In genomic region chrX:153352858-153353257, GRCh38 we compare ENCODE assay signal across 20 cellular contexts. TPM values are rescaled to one million over a fixed set of nuclear protein-coding genes. Genes with fewer than 3 reads are reported as not detected.
DNase-seq lines count a peak whose midpoint lies in the region; ATAC-seq and TF ChIP-seq lines count a peak whose summit lies in the region.
"Had no signal": no experiment of that assay in that cellular context is flagged by ENCODE, and none has a peak within 500 bp of the region (broad histone marks: within the 10 kb centered on the region; RNA-seq: fewer than 3 reads in every experiment).

No MANE protein-coding gene starts in this region.

- no peak for ATAC-seq in WTC11

- peak; percentile 12 for DNase-seq in NCI-H69 (lab: John Stamatoyannopoulos, UW)
- DNase-seq in OCI-LY7 (ENCODE audit: low spot score), result no peak
- no peak for DNase-seq in WTC11 (ENCODE audit: low spot score)
- DNase-seq in Caco-2, result no peak
- DNase-seq in activated CD4-positive, alpha-beta T cell treated with anti-CD3 and anti-CD28 coated beads for 1 hour, result no peak
- DNase-seq in H7, result no peak
- no peak for DNase-seq in GM19238 (ENCODE audit: insufficient read length, low spot score)
- DNase-seq: 8988T; ACHN; C1 segment of cervical spinal cord; Calu3; CD4-positive, alpha-beta memory T cell; CD4-positive, CD25-positive, alpha-beta regulatory T cell; CD8-positive, alpha-beta memory T cell; COR-L47; GF-D8 had no signal

- peaks cover 26% of the 10 kb centered on the region for H3K36me3 Mint-ChIP-seq in WTC11
- no peaks in the 10 kb centered on the region for H3K36me3 Mint-ChIP-seq in Caco-2 (ENCODE audit: insufficient read depth, unreplicated experiment)

- BruUV-seq in OCI-LY7 (replicated peaks; lab: Mats Ljungman, UMichigan), result no TSS peak
- BruUV-seq in Caco-2 (replicated peaks; lab: Mats Ljungman, UMichigan), result no TSS peak

- H3K79me2 ChIP-seq in OCI-LY7 (ENCODE audit: insufficient read depth, low read depth, low read length), result no peaks in the 10 kb centered on the region

- H2AFZ ChIP-seq in OCI-LY7 (ENCODE audit: low read length), result no peak overlapping the region

- POLR2A ChIA-PET in OCI-LY7 (lab: Charles Lee) (interaction anchor here (0.6 to 1.7 kb wide), 3 partner anchors 13 to 36 kb away, joined by 3 to 4 read pairs (median 4); no protein-coding TSS in a partner anchor), WTC11 (lab: Charles Lee) (no interaction called here), Caco-2 (lab: Charles Lee) (no interaction called here)

- H3K4me1 ChIP-seq in OCI-LY7 (ENCODE audit: insufficient read depth, low read length, poor library complexity, severe bottlenecking), result peaks cover 45% of the 10 kb centered on the region
- H3K4me1 ChIP-seq in Caco-2, result no peaks in the 10 kb centered on the region
- H3K4me1 ChIP-seq: BE2C, BLaER1 had no signal

- peaks cover 13% of the 10 kb centered on the region for H3K9me3 Mint-ChIP-seq in WTC11
- H3K9me3 Mint-ChIP-seq in Caco-2 (ENCODE audit: unreplicated experiment), result no peaks in the 10 kb centered on the region

- peak overlapping the region; percentile 34 for H3K4me3 ChIP-seq in OCI-LY7 (ENCODE audit: low read depth, low read length, poor library complexity, severe bottlenecking)
- no peak overlapping the region for H3K4me3 ChIP-seq in Caco-2 (ENCODE audit: low read depth, low read length)
- no peak overlapping the region for H3K4me3 ChIP-seq in H7 (ENCODE audit: insufficient read depth, low read depth, low read length)
- H3K4me3 ChIP-seq: BLaER1 had no signal

- CTCF ChIA-PET in OCI-LY7 (lab: Charles Lee; ENCODE audit: unreplicated experiment) (interaction anchor here (0.5 kb wide), 1 partner anchor 186 kb away, joined by 9 read pairs; no protein-coding TSS in a partner anchor), WTC11 (lab: Charles Lee) (interaction anchor here (0.9 to 1.3 kb wide), 2 partner anchors 10 to 108 kb away, joined by 3 read pairs; no protein-coding TSS in a partner anchor), Caco-2 (lab: Charles Lee) (interaction anchor here (1.3 kb wide), 1 partner anchor 18 kb away, joined by 3 read pairs; no protein-coding TSS in a partner anchor)

- H3K9me2 ChIP-seq in OCI-LY7 (ENCODE audit: insufficient read depth, low read length), result no peaks in the 10 kb centered on the region

- H3K27me3 ChIP-seq in Caco-2 (replicated peaks; ENCODE audit: control insufficient read depth, insufficient read depth, low read length) (no peaks in the 10 kb centered on the region), H7 (ENCODE audit: control insufficient read depth, insufficient read depth, low read length) (no peaks in the 10 kb centered on the region)
- H3K27me3 ChIP-seq: BE2C had no signal

- peak overlapping the region; percentile 52 for H3K4me2 ChIP-seq in OCI-LY7 (ENCODE audit: low read length)
- H3K4me2 ChIP-seq: BLaER1 had no signal

- H3K4me3 Mint-ChIP-seq in WTC11 (no peak overlapping the region), Caco-2 (ENCODE audit: unreplicated experiment) (no peak overlapping the region)
- H3K4me3 Mint-ChIP-seq: CD14-positive monocyte; CD4-positive, alpha-beta memory T cell; CD4-positive, CD25-positive, alpha-beta regulatory T cell; CD8-positive, alpha-beta memory T cell had no signal

- H3K9me3 ChIP-seq in OCI-LY7 (ENCODE audit: low read length), result no peaks in the 10 kb centered on the region
- H3K9me3 ChIP-seq in Caco-2, result no peaks in the 10 kb centered on the region
- H3K9me3 ChIP-seq: BE2C had no signal

- peaks cover 12% of the 10 kb centered on the region for H3K4me1 Mint-ChIP-seq in WTC11
- no peaks in the 10 kb centered on the region for H3K4me1 Mint-ChIP-seq in Caco-2 (ENCODE audit: low read depth, unreplicated experiment)
- H3K4me1 Mint-ChIP-seq: CD14-positive monocyte; CD4-positive, alpha-beta memory T cell had no signal

- intact Hi-C loops in OCI-LY7 (cut with micrococcal nuclease; ENCODE audit: unreplicated experiment), result no loop called here
- intact Hi-C loops in Caco-2 (cut with micrococcal nuclease; ENCODE audit: unreplicated experiment), result no loop called here

- peak overlapping the region; percentile 91 for H3K27ac ChIP-seq in OCI-LY7 (ENCODE audit: low read depth, low read length, poor library complexity, severe bottlenecking)
- H3K27ac ChIP-seq: BLaER1 had no signal

- no peaks in the 10 kb centered on the region for H4K20me1 ChIP-seq in OCI-LY7 (ENCODE audit: insufficient read depth, low read length)

- H3K36me3 ChIP-seq in OCI-LY7 (ENCODE audit: insufficient read depth, low read length) (no peaks in the 10 kb centered on the region; the same call in 1 of the 2 replicates), Caco-2 (ENCODE audit: control insufficient read depth, insufficient read depth, low read length) (no peaks in the 10 kb centered on the region), H7 (replicated peaks; ENCODE audit: control insufficient read depth, insufficient read depth, low read length) (peaks cover 3% of the 10 kb centered on the region; the same call in 1 of the 2 replicates)
- H3K36me3 ChIP-seq: BE2C had no signal

- H3K27ac Mint-ChIP-seq in WTC11, result no peak overlapping the region
- H3K27ac Mint-ChIP-seq in Caco-2 (ENCODE audit: unreplicated experiment), result no peak overlapping the region
- H3K27ac Mint-ChIP-seq: CD14-positive monocyte; CD4-positive, CD25-positive, alpha-beta regulatory T cell had no signal

- no peak for TF ChIP-seq CTCF in OCI-LY7 (conservative IDR thresholded peaks at IDR 0.05; ENCODE audit: low read length)
- TF ChIP-seq CTCF in WTC11 (IDR thresholded peaks at IDR 0.05), result no peak
- no peak for TF ChIP-seq CTCF in Caco-2 (IDR thresholded peaks at IDR 0.05; ENCODE audit: insufficient read depth in 1 of 2, low read depth in 1 of 2, low read length in 1 of 2, severe bottlenecking in 1 of 2, unreplicated experiment in 1 of 2)

- H3K27me3 Mint-ChIP-seq in WTC11 (ENCODE audit: low read depth), result peaks cover 2% of the 10 kb centered on the region
- H3K27me3 Mint-ChIP-seq in Caco-2 (ENCODE audit: insufficient read depth, unreplicated experiment), result no peaks in the 10 kb centered on the region
- H3K27me3 Mint-ChIP-seq: CD4-positive, alpha-beta memory T cell; CD4-positive, CD25-positive, alpha-beta regulatory T cell had no signal

TF ChIP-seq in WTC11, 78 proteins besides CTCF, POLR2A, EP300 and RAD21:
- TF ChIP-seq ZNF423 (CRISPR knock-in tag; IDR thresholded peaks at IDR 0.05), result peak; percentile 74
- TF ChIP-seq ATF1 (CRISPR knock-in tag; IDR thresholded peaks at IDR 0.05), result no peak

RNA-seq across cellular contexts. Expression of gene ZNF275, which starts 18.9 kb away (rescaled TPM):
- total RNA-seq in OCI-LY7 (2014; rRNA removed; shearing (Covaris generic)), result 17.9 and 19.6 TPM in 2 replicates
- total RNA-seq in OCI-LY7 (2022) (20.2 and 34.6 TPM in 2 replicates), WTC11 (2021) (9.3 to 9.9 TPM (median 9.8 TPM) in 3 replicates), Caco-2 (2022) (5.2 and 5.6 TPM in 2 replicates)
- 5.1 and 6.9 TPM in 2 replicates for total RNA-seq in H7 (2014; rRNA removed; shearing (Covaris generic))

RNA-seq across cellular contexts. Expression of gene PNMA6F, which starts 31.3 kb away (rescaled TPM):
- not detected in 2 replicates for total RNA-seq in OCI-LY7 (2014; rRNA removed; shearing (Covaris generic))
- not detected in 2 replicates for total RNA-seq in OCI-LY7 (2022)
- total RNA-seq in WTC11 (2021), result 0.13 to 0.30 TPM (median 0.23 TPM) in 3 replicates
- not detected in 2 replicates for total RNA-seq in Caco-2 (2022)
- total RNA-seq in H7 (2014; rRNA removed; shearing (Covaris generic)), result not detected in 2 replicates
- total RNA-seq: A673; Calu3; CD4-positive, alpha-beta memory T cell; CD4-positive, CD25-positive, alpha-beta regulatory T cell; CD8-positive, alpha-beta memory T cell had no signal

RNA-seq across cellular contexts. Expression of gene PNMA6E, which starts 48.3 kb away (rescaled TPM):
- total RNA-seq in OCI-LY7 (2014; rRNA removed; shearing (Covaris generic)), result not detected in 2 replicates
- total RNA-seq in OCI-LY7 (2022) (not detected in 2 replicates), WTC11 (2021) (not detected in 3 replicates), Caco-2 (2022) (not detected in 2 replicates)
- total RNA-seq in H7 (2014; rRNA removed; shearing (Covaris generic)), result not detected in 2 replicates
- total RNA-seq: A673; Calu3; CD4-positive, alpha-beta memory T cell; CD4-positive, CD25-positive, alpha-beta regulatory T cell; CD8-positive, alpha-beta memory T cell had no signal

RNA-seq across cellular contexts. Expression of gene ZFP92, which starts 58.4 kb away (rescaled TPM):
- total RNA-seq in OCI-LY7 (2014; rRNA removed; shearing (Covaris generic)), result 0.03 TPM in 1 of 2 replicates, not detected in the other
- total RNA-seq in OCI-LY7 (2022) (not detected in 2 replicates), WTC11 (2021) (0.23 to 0.31 TPM (median 0.27 TPM) in 3 replicates), Caco-2 (2022) (0.09 and 0.16 TPM in 2 replicates)
- not detected in 2 replicates for total RNA-seq in H7 (2014; rRNA removed; shearing (Covaris generic))
